ENCODE assay signal across 11 cellular contexts in genomic region chr13:37681295-37682032, GRCh38.
DNase-seq lines count a peak whose midpoint lies in the region; ATAC-seq and TF ChIP-seq lines count a peak whose summit lies in the region.
"Had no signal": no experiment of that assay in that cellular context is flagged by ENCODE, and none has a peak within 500 bp of the region (broad histone marks: within the 10 kb centered on the region; RNA-seq: fewer than 3 reads in every experiment).

No MANE protein-coding gene starts in this region.

- DNase-seq in AG10803 (ENCODE audit: low read depth) (peak; percentile 68), ascending aorta (ENCODE audit: low spot score in 2 of 2) (no peak), hepatic stellate cell (ENCODE audit: low spot score) (peak; percentile 11), sciatic nerve (ENCODE audit: low spot score) (no peak), kidney glomerular epithelial cell (lab: John Stamatoyannopoulos, UW) (no peak), SJCRH30 (no peak)
- DNase-seq: GF-D8, left colon, retina had no signal

- H3K4me1 ChIP-seq in ascending aorta, result no peaks in the 10 kb centered on the region
- no peaks in the 10 kb centered on the region for H3K4me1 ChIP-seq in SJCRH30

- H3K27ac ChIP-seq in ascending aorta, result peak overlapping the region; percentile 51 to 64
- no peak overlapping the region for H3K27ac ChIP-seq in SJCRH30

- TF ChIP-seq CTCF in AG10803 (conservative IDR thresholded peaks at IDR 0.05; ENCODE audit: low read length) (no peak), ascending aorta (IDR thresholded peaks at IDR 0.05) (no peak)

- H3K9me3 ChIP-seq in ascending aorta (no peaks in the 10 kb centered on the region), SJCRH30 (replicated peaks) (no peaks in the 10 kb centered on the region)

- intact Hi-C loops in ascending aorta (cut with DNase I) (no loop called here), sciatic nerve (cut with DNase I) (no loop called here)

- no peak overlapping the region for H3K4me3 ChIP-seq in AG10803 (ENCODE audit: low read length)
- no peak overlapping the region for H3K4me3 ChIP-seq in ascending aorta
- H3K4me3 ChIP-seq in SJCRH30, result no peak overlapping the region

- no peaks in the 10 kb centered on the region for H3K27me3 ChIP-seq in ascending aorta
- no peaks in the 10 kb centered on the region; the same call in 1 of the 2 replicates for H3K27me3 ChIP-seq in SJCRH30

- H3K36me3 ChIP-seq in ascending aorta (no peaks in the 10 kb centered on the region), SJCRH30 (no peaks in the 10 kb centered on the region)

- ATAC-seq in sciatic nerve, result peak; percentile 86
- no peak for ATAC-seq in HG02642 (IDR thresholded peaks at IDR 0.05; ENCODE audit: poor library complexity, unreplicated experiment)
- ATAC-seq in HG02588 (IDR thresholded peaks at IDR 0.05; ENCODE audit: unreplicated experiment), result no peak
- ATAC-seq: left colon had no signal

Comparison
In these comparisons a context has a peak if more than half of its experiments do, and no peak if none do; other contexts are left out.
1. DNase-seq: peak in AG10803 (single experiment) and hepatic stellate cell (single experiment); none in ascending aorta (0 of 2), sciatic nerve (single experiment), kidney glomerular epithelial cell (single experiment) and SJCRH30 (0 of 2).